In genomic region chr12:116502989-116503496, GRCh38 we compare ENCODE assay signal across 1 cellular context.
TF ChIP-seq lines count a peak whose summit lies in the region.

No MANE protein-coding gene starts in this region.

TF ChIP-seq in GM12878, 131 proteins besides CTCF, POLR2A, EP300 and RAD21:
- TF ChIP-seq BCL3 (IDR thresholded peaks at IDR 0.05; ENCODE audit: borderline replicate concordance, insufficient read depth, low read depth, low read length, poor library complexity, severe bottlenecking): peak; percentile 32
- TF ChIP-seq ZSCAN29 (IDR thresholded peaks at IDR 0.05): no peak
